22 cellular contexts compared by ENCODE assay signal in genomic region chr11:86910592-86910991, GRCh38. TPM values are rescaled to one million over a fixed set of nuclear protein-coding genes. Genes with fewer than 3 reads are reported as not detected.
DNase-seq lines count a peak whose midpoint lies in the region; ATAC-seq, FAIRE-seq and TF ChIP-seq lines count a peak whose summit lies in the region.
"Had no signal": no experiment of that assay in that cellular context is flagged by ENCODE, and none has a peak within 500 bp of the region (broad histone marks: within the 10 kb centered on the region; RNA-seq: fewer than 3 reads in every experiment).

No MANE protein-coding gene starts in this region.

- no peak overlapping the region for H3K4me2 ChIP-seq in astrocyte (ENCODE audit: low read length)

- H3K36me3 ChIP-seq in astrocyte (ENCODE audit: insufficient read depth, low read length) (no peaks in the 10 kb centered on the region), spleen (no peaks in the 10 kb centered on the region)

- no peaks in the 10 kb centered on the region for H3K27me3 Mint-ChIP-seq in astrocyte (ENCODE audit: low read depth, unreplicated experiment)

- peak; percentile 58 for FAIRE-seq in astrocyte (lab: Jason Lieb, UNC)
- FAIRE-seq: GM12878 had no signal

- peaks cover 6% of the 10 kb centered on the region for H3K36me3 Mint-ChIP-seq in astrocyte (ENCODE audit: low read depth, unreplicated experiment)
- H3K36me3 Mint-ChIP-seq: CD4-positive, CD25-positive, alpha-beta regulatory T cell; IgD-negative memory B cell had no signal

- H3K9me3 ChIP-seq in astrocyte (ENCODE audit: insufficient read depth, low read depth, low read length) (no peaks in the 10 kb centered on the region), spleen (peaks cover 0 to 5% (median 0%) of the 10 kb centered on the region in 8 donors)

- H3K4me3 ChIP-seq in astrocyte (ENCODE audit: insufficient read depth, low read depth, low read length) (no peak overlapping the region), spleen (no peak overlapping the region)
- H3K4me3 ChIP-seq: GM12878 had no signal

- WGBS in spleen, 5 donors = 89 to 96% (median 90%) methylated on average over 3 of the region's 3 CpGs

- H3K9me3 Mint-ChIP-seq in astrocyte (ENCODE audit: unreplicated experiment) = peaks cover 6% of the 10 kb centered on the region
- H3K9me3 Mint-ChIP-seq: IgD-negative memory B cell had no signal

- no peaks in the 10 kb centered on the region for H4K20me1 ChIP-seq in astrocyte (ENCODE audit: insufficient read depth, low read length)

- no peak for TF ChIP-seq POLR2A in spleen (IDR thresholded peaks at IDR 0.05)

- H2AFZ ChIP-seq in astrocyte (ENCODE audit: low read depth, low read length) = no peak overlapping the region

- no peak overlapping the region for H3K9ac ChIP-seq in astrocyte (ENCODE audit: low read length)

- H3K4me1 Mint-ChIP-seq in astrocyte (ENCODE audit: low read depth, unreplicated experiment) = peaks cover 3% of the 10 kb centered on the region
- H3K4me1 Mint-ChIP-seq: CD4-positive, CD25-positive, alpha-beta regulatory T cell; IgD-negative memory B cell had no signal

- DNase-seq in DMS53 treated with DMSO at 0.1 percent for 48 hours (lab: John Stamatoyannopoulos, UW; ENCODE audit: unreplicated experiment) (peak; percentile 15), HT1080 (ENCODE audit: low read depth) (peak; percentile 37), astrocyte (ENCODE audit: low read depth) (no peak), renal cortical epithelial cell (ENCODE audit: low read depth) (peak; percentile 53), DMS79 treated with DMSO at 0.1 percent for 48 hours (lab: John Stamatoyannopoulos, UW) (no peak), spleen (no peak)
- DNase-seq: CD4-positive, CD25-positive, alpha-beta regulatory T cell; COR-L47; H7; HFFc6; MV-4-11; NCI-H1694 treated with DMSO at 0.1 percent for 48 hours; NCI-H2081 treated with DMSO at 0.1 percent for 48 hours; NCI-H2171 treated with DMSO at 0.1 percent for 48 hours; NCI-H446; NCI-H526; SHP77; SW 1271; T-helper 17 cell had no signal

- TF ChIP-seq CTCF in astrocyte (IDR thresholded peaks at IDR 0.05; ENCODE audit: insufficient read depth, low read depth, low read length) = no peak
- TF ChIP-seq CTCF in spleen (IDR thresholded peaks at IDR 0.05 in 8 of 11, conservative IDR thresholded peaks at IDR 0.05 in 3 of 11) = no peak

- no peaks in the 10 kb centered on the region for H3K79me2 ChIP-seq in astrocyte (ENCODE audit: insufficient read depth, low read length)

- no peak overlapping the region for H3K4me3 Mint-ChIP-seq in astrocyte (ENCODE audit: unreplicated experiment)
- H3K4me3 Mint-ChIP-seq: CD4-positive, CD25-positive, alpha-beta regulatory T cell; HFFc6; IgD-negative memory B cell; T-helper 17 cell had no signal

- no peak overlapping the region for H3K27ac Mint-ChIP-seq in astrocyte (ENCODE audit: unreplicated experiment)
- H3K27ac Mint-ChIP-seq: CD4-positive, CD25-positive, alpha-beta regulatory T cell; HFFc6; IgD-negative memory B cell; T-helper 17 cell had no signal

- no peak for ATAC-seq in HG03039 (IDR thresholded peaks at IDR 0.05; ENCODE audit: unreplicated experiment)
- ATAC-seq: GM12878, T-helper 17 cell had no signal

- H3K27me3 ChIP-seq in astrocyte (ENCODE audit: insufficient read depth, low read length) = no peaks in the 10 kb centered on the region
- H3K27me3 ChIP-seq in spleen (replicated peaks in 1 of 7) = no peaks in the 10 kb centered on the region

- H3K4me1 ChIP-seq in astrocyte (ENCODE audit: insufficient read depth, low read length) = no peaks in the 10 kb centered on the region
- H3K4me1 ChIP-seq in spleen = peaks cover 0 to under 1% (median 0%) of the 10 kb centered on the region in 6 donors

- intact Hi-C loops in spleen (cut with DNase I; ENCODE audit: low total_unique reads) = no loop called here

- H3K27ac ChIP-seq in astrocyte (ENCODE audit: low read depth, low read length) (no peak overlapping the region), spleen (no peak overlapping the region)

RNA-seq across cellular contexts. Expression of gene FZD4, which starts 44.6 kb away (rescaled TPM):
- 3.0 and 5.4 TPM in 2 replicates for total RNA-seq in HT1080 (2014; rRNA removed; shearing (Covaris generic))
- polyA plus RNA-seq in HT1080 (2015; cell fraction: cytosol; rRNA removed) = 3.0 and 3.6 TPM in 2 replicates
- 5.5 and 5.9 TPM in 2 replicates for polyA plus RNA-seq in HT1080 (2015; cell fraction: nucleus; rRNA removed)
- total RNA-seq in astrocyte (4.4 and 4.7 TPM in 2 replicates), renal cortical epithelial cell (2.8 and 6.8 TPM in 2 replicates), spleen (10 to 100 TPM; 13.2 to 46.7 (median 36.1) TPM)
- 1 to 10 TPM; 3.0 to 9.4 (median 5.0) TPM for polyA plus RNA-seq in spleen
- total RNA-seq: CD4-positive, CD25-positive, alpha-beta regulatory T cell had no signal
- polyA plus RNA-seq: CD4-positive, CD25-positive, alpha-beta regulatory T cell; IgD-negative memory B cell had no signal

Comparison
In these comparisons a context has a peak if more than half of its experiments do, and no peak if none do; other contexts are left out.
1. DNase-seq: peak in DMS53 treated with DMSO at 0.1 percent for 48 hours (single experiment), HT1080 (single experiment) and renal cortical epithelial cell (single experiment); none in astrocyte (single experiment), DMS79 treated with DMSO at 0.1 percent for 48 hours (single experiment) and spleen (single experiment).